9 cellular contexts compared by ENCODE assay signal in the genomic region with DNA sequence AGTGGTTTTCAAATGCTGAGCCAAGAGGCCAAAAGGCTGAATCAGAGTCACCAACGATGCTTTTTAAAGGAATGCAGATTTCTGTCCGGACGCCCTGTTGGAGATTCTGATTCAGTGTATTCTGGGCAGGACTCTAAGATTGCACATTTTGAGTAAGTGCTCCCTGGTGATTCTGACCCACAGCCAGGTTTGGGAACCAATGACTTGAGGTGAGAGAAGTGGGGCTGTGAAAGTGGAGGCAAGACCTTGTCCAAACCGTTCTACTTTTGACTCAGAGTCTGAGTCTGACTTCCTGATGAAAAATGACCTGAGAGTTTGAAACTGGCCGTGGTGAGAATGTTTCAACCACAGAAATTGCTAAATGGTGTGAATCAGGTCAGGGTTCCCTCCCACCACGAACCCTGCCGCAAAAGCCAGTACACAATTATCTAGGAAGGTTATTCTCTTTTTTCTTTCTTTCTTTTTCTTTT.
DNase-seq lines count a peak whose midpoint lies in the region; ATAC-seq and TF ChIP-seq lines count a peak whose summit lies in the region.
"Had no signal": no experiment of that assay in that cellular context is flagged by ENCODE, and none has a peak within 500 bp of the region (broad histone marks: within the 10 kb centered on the region; RNA-seq: fewer than 3 reads in every experiment).

No MANE protein-coding gene starts in this region.

- no peaks in the 10 kb centered on the region for H3K4me1 Mint-ChIP-seq in activated CD4-positive, alpha-beta T cell treated with anti-CD3 and anti-CD28 coated beads, Interleukin-2, amount 10 ng/mL, durations not matched to agents 24 days and 14 days

- no peak for TF ChIP-seq CTCF in GM12864 (IDR thresholded peaks at IDR 0.05; ENCODE audit: low read depth, low read length, missing control alignments)
- no peak for TF ChIP-seq CTCF in fibroblast of the aortic adventitia (IDR thresholded peaks at IDR 0.05; ENCODE audit: insufficient read depth, low read length)

- no peak overlapping the region for H3K27ac Mint-ChIP-seq in activated CD4-positive, alpha-beta T cell treated with anti-CD3 and anti-CD28 coated beads, Interleukin-2, amount 10 ng/mL, durations not matched to agents 24 days and 14 days
- H3K27ac Mint-ChIP-seq: IgD-negative memory B cell had no signal

- no peaks in the 10 kb centered on the region for H3K9me3 Mint-ChIP-seq in activated CD4-positive, alpha-beta T cell treated with anti-CD3 and anti-CD28 coated beads, Interleukin-2, amount 10 ng/mL, durations not matched to agents 24 days and 14 days
- H3K9me3 Mint-ChIP-seq: IgD-negative memory B cell had no signal

- no peaks in the 10 kb centered on the region for H3K36me3 Mint-ChIP-seq in activated CD4-positive, alpha-beta T cell treated with anti-CD3 and anti-CD28 coated beads, Interleukin-2, amount 10 ng/mL, durations not matched to agents 24 days and 14 days (ENCODE audit: low read depth)

- intact Hi-C loops in activated CD4-positive, alpha-beta T cell treated with anti-CD3 and anti-CD28 coated beads, Interleukin-2, amount 10 ng/mL, durations not matched to agents 24 days and 14 days (cut with micrococcal nuclease): no loop called here

- H3K4me3 Mint-ChIP-seq in activated CD4-positive, alpha-beta T cell treated with anti-CD3 and anti-CD28 coated beads, Interleukin-2, amount 10 ng/mL, durations not matched to agents 24 days and 14 days: no peak overlapping the region
- H3K4me3 Mint-ChIP-seq: IgD-negative memory B cell had no signal

- DNase-seq in GM12864 (ENCODE audit: low read depth) (peak; percentile 77), HS-27A (ENCODE audit: low read depth) (peak; percentile 42), fibroblast of the aortic adventitia (ENCODE audit: low read depth) (peak; percentile 97), anterior cingulate cortex (lab: John Stamatoyannopoulos, UW) (no peak), NCI-H345 treated with DMSO at 0.1 percent for 48 hours (lab: John Stamatoyannopoulos, UW; ENCODE audit: unreplicated experiment) (no peak)
- no peak for DNase-seq in activated CD4-positive, alpha-beta T cell treated with anti-CD3 and anti-CD28 coated beads, Interleukin-2, amount 10 ng/mL, durations not matched to agents 24 days and 14 days
- no peak for DNase-seq in activated CD4-positive, CD25-positive, alpha-beta regulatory T cell (lab: John Stamatoyannopoulos, UW)

- H3K4me3 ChIP-seq in GM12864 (ENCODE audit: low read depth, low read length): no peak overlapping the region
- no peak overlapping the region for H3K4me3 ChIP-seq in fibroblast of the aortic adventitia (ENCODE audit: low read depth, low read length)

- H3K27me3 Mint-ChIP-seq in activated CD4-positive, alpha-beta T cell treated with anti-CD3 and anti-CD28 coated beads, Interleukin-2, amount 10 ng/mL, durations not matched to agents 24 days and 14 days: peaks cover 7% of the 10 kb centered on the region

- ATAC-seq in GM21528 (IDR thresholded peaks at IDR 0.05; ENCODE audit: low FRiP score, unreplicated experiment): peak; percentile 97

Comparison
In these comparisons a context has a peak if more than half of its experiments do, and no peak if none do; other contexts are left out.
1. DNase-seq: peak in GM12864 (single experiment), HS-27A (single experiment) and fibroblast of the aortic adventitia (single experiment); none in anterior cingulate cortex (0 of 58), activated CD4-positive, alpha-beta T cell treated with anti-CD3 and anti-CD28 coated beads, Interleukin-2, amount 10 ng/mL, durations not matched to agents 24 days and 14 days (single experiment), activated CD4-positive, CD25-positive, alpha-beta regulatory T cell (0 of 4) and NCI-H345 treated with DMSO at 0.1 percent for 48 hours (single experiment).